16 cellular contexts compared by ENCODE assay signal in genomic region chr9:110104201-110104845, GRCh38.
DNase-seq lines count a peak whose midpoint lies in the region; ATAC-seq and TF ChIP-seq lines count a peak whose summit lies in the region.
"Had no signal": no experiment of that assay in that cellular context is flagged by ENCODE, and none has a peak within 500 bp of the region (broad histone marks: within the 10 kb centered on the region; RNA-seq: fewer than 3 reads in every experiment).

No MANE protein-coding gene starts in this region.

- H2BK15ac ChIP-seq in IMR-90 (ENCODE audit: low read depth, low read length) = no peak overlapping the region

- H3K9me3 ChIP-seq in IMR-90 (ENCODE audit: control insufficient read depth, insufficient read depth, low read length) (no peaks in the 10 kb centered on the region), mesodermal cell (ENCODE audit: control insufficient read depth, low read length) (no peaks in the 10 kb centered on the region)
- H3K9me3 ChIP-seq: gastrocnemius medialis, neutrophil had no signal

- ATAC-seq in IMR-90 (ENCODE audit: low read depth) (peak; percentile 27), HG03039 (IDR thresholded peaks at IDR 0.05; ENCODE audit: unreplicated experiment) (no peak)
- ATAC-seq: gastrocnemius medialis, K562 had no signal

- H3K9me1 ChIP-seq in IMR-90 (ENCODE audit: insufficient read depth, low read length) = peaks cover 34% of the 10 kb centered on the region

- H3K23ac ChIP-seq in IMR-90 (ENCODE audit: low read depth, low read length) = 0 out of 2 replicates have a peak overlapping the region, but pooled peaks have one; percentile 10

- peaks cover 85% of the 10 kb centered on the region for H4K20me1 ChIP-seq in IMR-90 (ENCODE audit: insufficient read depth, low read length)

- no peak overlapping the region for H2BK120ac ChIP-seq in IMR-90 (ENCODE audit: low read depth, low read length)

- DNase-seq in IMR-90 (peak; percentile 85), choroid plexus epithelial cell (ENCODE audit: low read depth) (peak; percentile 80), CD1c-positive myeloid dendritic cell (ENCODE audit: extremely low spot score) (no peak), activated gamma-delta T cell treated with Interleukin-2 at 50 U/mL for 16 hours (no peak)
- DNase-seq in central memory CD4-positive, alpha-beta T cell = no peak
- DNase-seq: DMS79, gastrocnemius medialis, NCI-H187 treated with DMSO at 0.1 percent for 48 hours, NCI-H82, WERI-Rb-1 had no signal

- H3K79me2 ChIP-seq in ACC112 (ENCODE audit: control insufficient read depth, insufficient read depth, low read length, unreplicated experiment) = peaks cover 91% of the 10 kb centered on the region

- peak overlapping the region; percentile 62 for H3K27ac ChIP-seq in ACC112 (ENCODE audit: low read depth, low read length)
- no peak overlapping the region for H3K27ac ChIP-seq in IMR-90 (ENCODE audit: insufficient read depth, low read length)
- H3K27ac ChIP-seq in mesodermal cell (ENCODE audit: low read depth, low read length, severe bottlenecking) = peak overlapping the region; percentile 60
- H3K27ac ChIP-seq: gastrocnemius medialis, neutrophil, SK-N-MC had no signal

- H2AFZ ChIP-seq in ACC112 (ENCODE audit: low read length, unreplicated experiment) (no peak overlapping the region), IMR-90 (replicated peaks; ENCODE audit: low read length, poor library complexity) (no peak overlapping the region)

- H3K9ac ChIP-seq in IMR-90 (ENCODE audit: low read depth, low read length) = no peak overlapping the region

- no peak overlapping the region for H3K18ac ChIP-seq in IMR-90 (ENCODE audit: low read depth, low read length)

- in situ Hi-C loops in IMR-90 (cut with MboI; ENCODE audit: low sequenced_read_pairs) = no loop called here

- dilution Hi-C loops in IMR-90 (cut with HindIII; ENCODE audit: low sequenced_read_pairs, unreplicated experiment) = no loop called here

- intact Hi-C loops in IMR-90 (cut with micrococcal nuclease) = loop anchor here (2.0 kb wide), 1 partner anchor 54 kb away; no protein-coding TSS in a partner anchor

- TF ChIP-seq POLR2A in IMR-90 (IDR thresholded peaks at IDR 0.05; ENCODE audit: low read depth, low read length) = no peak

- H2AK5ac ChIP-seq in IMR-90 (ENCODE audit: low read depth, low read length) = no peak overlapping the region

- WGBS in IMR-90 (ENCODE audit: extremely low coverage in 2 of 2, insufficient read length in 1 of 2), 2 experiments = 83% methylated on average over 1 of the region's 7 CpGs; no CpG with 5 or more reads in 1 of the 2 experiments
- WGBS in mesodermal cell (ENCODE audit: insufficient coverage in 2 of 2), 2 experiments = 90 to 93% methylated on average over 2 of the region's 7 CpGs

- no peak overlapping the region for H3K4ac ChIP-seq in IMR-90 (ENCODE audit: low read depth, low read length)

- no peak overlapping the region for H4K8ac ChIP-seq in IMR-90 (ENCODE audit: low read depth in 2 of 2, low read length in 2 of 2)

- H3K79me1 ChIP-seq in IMR-90 (ENCODE audit: low read depth in 1 of 2, low read length in 2 of 2) = peaks cover 18 to 80% of the 10 kb centered on the region in 2 experiments

- H4K5ac ChIP-seq in IMR-90 (ENCODE audit: low read depth, low read length) = no peak overlapping the region

- H3K4me3 ChIP-seq in ACC112 (ENCODE audit: low read depth, low read length) = no peak overlapping the region
- no peak overlapping the region for H3K4me3 ChIP-seq in IMR-90 (ENCODE audit: insufficient read depth, low read depth, low read length)
- H3K4me3 ChIP-seq in choroid plexus epithelial cell (ENCODE audit: low read depth, low read length) = no peak overlapping the region
- H3K4me3 ChIP-seq in mesodermal cell (ENCODE audit: extremely low read depth, insufficient read depth, low read length, poor library complexity, severe bottlenecking) = no peak overlapping the region
- H3K4me3 ChIP-seq: gastrocnemius medialis, K562, SK-N-MC had no signal

- no peak overlapping the region for H3K56ac ChIP-seq in IMR-90 (ENCODE audit: extremely low read depth, insufficient read depth, low read length)

- no peak for TF ChIP-seq RAD21 in IMR-90 (IDR thresholded peaks at IDR 0.05; ENCODE audit: low read length)

- H3K36me3 ChIP-seq in ACC112 (ENCODE audit: insufficient read depth, low read length) = peaks cover 7% of the 10 kb centered on the region; the same call in 1 of the 2 replicates
- peaks cover 16% of the 10 kb centered on the region for H3K36me3 ChIP-seq in IMR-90 (ENCODE audit: control insufficient read depth, insufficient read depth, low read length)
- H3K36me3 ChIP-seq in mesodermal cell (ENCODE audit: control insufficient read depth, insufficient read depth, low read length) = no peaks in the 10 kb centered on the region
- H3K36me3 ChIP-seq: gastrocnemius medialis, neutrophil, WERI-Rb-1 had no signal

- H3K4me2 ChIP-seq in IMR-90 (ENCODE audit: low read depth, low read length) = peak overlapping the region; percentile 60; the same call in 1 of the 2 replicates

- CTCF ChIA-PET in IMR-90 (lab: Yijun Ruan, JAX) = no interaction called here

- TF ChIP-seq CTCF in IMR-90 (conservative IDR thresholded peaks at IDR 0.05; ENCODE audit: low read depth, low read length) (no peak), choroid plexus epithelial cell (conservative IDR thresholded peaks at IDR 0.05; ENCODE audit: low read depth, low read length) (no peak)

- H3K14ac ChIP-seq in IMR-90 (replicated peaks; ENCODE audit: low read depth, low read length) = no peak overlapping the region

- peaks cover 60% of the 10 kb centered on the region for H3K4me1 ChIP-seq in ACC112 (ENCODE audit: control insufficient read depth, insufficient read depth, low read length, unreplicated experiment)
- peaks cover 31% of the 10 kb centered on the region for H3K4me1 ChIP-seq in IMR-90 (ENCODE audit: control insufficient read depth, insufficient read depth, low read length)
- H3K4me1 ChIP-seq in mesodermal cell (ENCODE audit: control insufficient read depth, insufficient read depth, low read length, poor library complexity, severe bottlenecking) = peaks cover 50% of the 10 kb centered on the region

- H3K27me3 ChIP-seq in ACC112 (ENCODE audit: insufficient read depth, low read length) = no peaks in the 10 kb centered on the region
- H3K27me3 ChIP-seq in IMR-90 (ENCODE audit: control insufficient read depth, insufficient read depth, low read length) = no peaks in the 10 kb centered on the region
- H3K27me3 ChIP-seq: gastrocnemius medialis, neutrophil had no signal

- no peak overlapping the region for H4K91ac ChIP-seq in IMR-90 (ENCODE audit: insufficient read depth, low read depth, low read length)

- no TSS peak for BruUV-seq in IMR-90 (replicated peaks; lab: Mats Ljungman, UMichigan)

- POLR2A ChIA-PET in IMR-90 (lab: Charles Lee; ENCODE audit: unreplicated experiment) = no interaction called here

- H2AK9ac ChIP-seq in IMR-90 (replicated peaks; ENCODE audit: low read depth, low read length, poor library complexity) = no peak overlapping the region

- H2BK5ac ChIP-seq in IMR-90 (ENCODE audit: low read depth, low read length, poor library complexity, severe bottlenecking) = peak overlapping the region; percentile 7

- peak overlapping the region; percentile 8; the same call in 1 of the 2 replicates for H2BK20ac ChIP-seq in IMR-90 (ENCODE audit: low read depth, low read length)

TF ChIP-seq in IMR-90, 13 proteins besides CTCF, POLR2A, EP300 and RAD21:
- TF ChIP-seq MAFK (IDR thresholded peaks at IDR 0.05; ENCODE audit: low read depth, low read length) (no peak), BHLHE40 (IDR thresholded peaks at IDR 0.05; ENCODE audit: low read depth, low read length) (no peak), CEBPB (IDR thresholded peaks at IDR 0.05; ENCODE audit: low read depth, low read length) (no peak), RCOR1 (IDR thresholded peaks at IDR 0.05; ENCODE audit: insufficient replicate concordance, low read length) (no peak), MAZ (IDR thresholded peaks at IDR 0.05; ENCODE audit: borderline replicate concordance, low read depth, low read length) (no peak), SMC3 (IDR thresholded peaks at IDR 0.05; ENCODE audit: low read depth, low read length) (no peak), CHD1 (IDR thresholded peaks at IDR 0.05; ENCODE audit: low read depth, low read length) (no peak), USF2 (IDR thresholded peaks at IDR 0.05; ENCODE audit: low read depth, low read length) (no peak), MXI1 (IDR thresholded peaks at IDR 0.05; ENCODE audit: borderline replicate concordance, low read depth, low read length) (no peak), RFX5 (IDR thresholded peaks at IDR 0.05; ENCODE audit: low read depth, low read length) (no peak), NFE2L2 (IDR thresholded peaks at IDR 0.05; ENCODE audit: low read depth, low read length) (no peak)
TF ChIP-seq in IMR-90: peak in this region for 0.

Comparison
In these comparisons a context has a peak if more than half of its experiments do, and no peak if none do; other contexts are left out.
1. DNase-seq: peak in IMR-90 (single experiment) and choroid plexus epithelial cell (single experiment); none in central memory CD4-positive, alpha-beta T cell (single experiment), CD1c-positive myeloid dendritic cell (single experiment) and activated gamma-delta T cell treated with Interleukin-2 at 50 U/mL for 16 hours (single experiment).